Comparison of ENCODE assay signal across 8 cellular contexts in the genomic region with DNA sequence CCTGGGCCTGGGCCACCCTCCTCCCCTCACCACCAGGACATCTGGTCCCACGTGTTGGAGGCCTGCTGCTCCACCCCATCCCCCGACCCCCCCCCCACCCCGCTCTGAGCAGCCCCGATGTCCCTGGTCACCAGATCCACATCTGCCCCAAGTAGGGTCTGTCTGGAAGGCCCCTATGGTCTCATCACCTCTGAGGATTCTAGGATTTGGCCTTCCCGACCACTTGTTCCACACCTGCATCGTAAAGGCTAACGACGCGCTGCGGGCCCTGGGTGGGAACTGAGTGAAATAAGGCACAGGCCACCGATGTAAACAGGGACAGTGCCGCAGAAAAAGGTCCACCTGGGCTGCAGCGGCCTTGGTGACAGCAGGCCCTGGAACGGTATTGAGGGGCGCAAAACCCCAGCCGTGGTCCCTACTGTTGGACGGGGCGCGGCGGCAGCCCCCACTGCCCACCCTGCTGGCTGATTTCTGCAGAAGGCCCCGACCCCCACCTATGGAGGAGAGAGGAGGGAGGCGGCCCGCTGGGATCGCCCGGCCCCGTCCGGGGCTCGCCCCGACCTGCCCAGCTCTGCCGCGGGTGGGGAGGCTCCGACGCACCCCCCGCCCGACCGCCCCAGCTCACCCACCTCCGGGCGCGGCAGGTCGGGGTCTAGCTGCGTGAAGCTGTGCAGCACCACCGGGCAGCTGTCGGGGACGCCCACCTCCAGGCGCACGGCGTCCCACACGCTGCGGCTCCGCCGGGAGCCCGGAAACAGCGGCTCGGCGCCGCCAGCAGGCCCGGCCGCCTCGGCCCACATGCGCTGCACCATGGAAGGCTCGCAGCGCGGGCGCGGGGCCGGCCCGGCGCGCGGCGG. TPM values are rescaled to one million over a fixed set of nuclear protein-coding genes. Genes with fewer than 3 reads are reported as not detected.
DNase-seq lines count a peak whose midpoint lies in the region; ATAC-seq and TF ChIP-seq lines count a peak whose summit lies in the region.

No MANE protein-coding gene starts in this region.

- ATAC-seq in GM18858 (IDR thresholded peaks at IDR 0.05; ENCODE audit: unreplicated experiment), result peak; percentile 12
- ATAC-seq in HG02763 (IDR thresholded peaks at IDR 0.05; ENCODE audit: unreplicated experiment), result no peak

- H3K27ac ChIP-seq in A673 (ENCODE audit: low read depth, low read length, poor library complexity, severe bottlenecking) (peak overlapping the region; percentile 80), cingulate gyrus (ENCODE audit: low read depth, low read length) (peak overlapping the region; percentile 98), mucosa of rectum (ENCODE audit: low read depth in 2 of 2, low read length in 2 of 2) (peak overlapping the region; percentile 79 to 84)

- POLR2A ChIA-PET in A673 (lab: Charles Lee; ENCODE audit: low non-redundant PET), result no interaction called here

- no peaks in the 10 kb centered on the region for H3K36me3 ChIP-seq in A673 (ENCODE audit: insufficient read depth, low read length, poor library complexity, severe bottlenecking)
- no peaks in the 10 kb centered on the region for H3K36me3 ChIP-seq in mucosa of rectum (ENCODE audit: control insufficient read depth in 2 of 2, insufficient read depth in 2 of 2, low read length in 2 of 2)

- peak overlapping the region; percentile 63 to 87 for H3K9ac ChIP-seq in mucosa of rectum (ENCODE audit: low read depth in 1 of 2, low read length in 2 of 2)

- intact Hi-C loops in A673 (cut with micrococcal nuclease; ENCODE audit: unreplicated experiment), result loop anchor here (10.0 kb wide), 1 partner anchor 944 kb away; the partner anchor contains the start of gene BRD3

- TF ChIP-seq CTCF in A673 (conservative IDR thresholded peaks at IDR 0.05; ENCODE audit: low read depth, low read length), result no peak

- DNase-seq in A673 (ENCODE audit: low spot score) (peak; percentile 21), NCI-H2171 (lab: John Stamatoyannopoulos, UW) (peak; percentile 61), NCI-H446 treated with DMSO at 0.1 percent for 48 hours (lab: John Stamatoyannopoulos, UW) (no peak)
- no peak for DNase-seq in central memory CD4-positive, alpha-beta T cell

- CTCF ChIA-PET in A673 (lab: Charles Lee), result no interaction called here

- H3K27me3 ChIP-seq in A673 (replicated peaks; ENCODE audit: insufficient read depth, low read depth, low read length, poor library complexity) (no peaks in the 10 kb centered on the region), mucosa of rectum (ENCODE audit: control insufficient read depth in 2 of 2, insufficient read depth in 2 of 2, low read length in 2 of 2) (no peaks in the 10 kb centered on the region)

- H3K9me3 ChIP-seq in A673 (ENCODE audit: low read depth, low read length, poor library complexity, severe bottlenecking) (no peaks in the 10 kb centered on the region), mucosa of rectum (ENCODE audit: control insufficient read depth in 2 of 2, low read length in 2 of 2) (no peaks in the 10 kb centered on the region)

- BruUV-seq in A673 (replicated peaks; lab: Mats Ljungman, UMichigan), result no TSS peak

- peak overlapping the region; percentile 65 for H3K4me3 ChIP-seq in A673 (ENCODE audit: low read depth, low read length, poor library complexity, severe bottlenecking)
- peak overlapping the region; percentile 74 to 77 for H3K4me3 ChIP-seq in mucosa of rectum (ENCODE audit: low read length in 2 of 2)

- H3K4me1 ChIP-seq in A673 (ENCODE audit: insufficient read depth, low read length, poor library complexity, severe bottlenecking), result peaks cover 25% of the 10 kb centered on the region
- peaks cover 54 to 60% of the 10 kb centered on the region in 2 donors for H3K4me1 ChIP-seq in mucosa of rectum (ENCODE audit: control insufficient read depth in 2 of 2, insufficient read depth in 2 of 2, low read length in 2 of 2)

RNA-seq across cellular contexts. Expression of gene RALGDS, which starts 0.5 kb away (rescaled TPM):
- 40.1 and 42.3 TPM in 2 replicates for total RNA-seq in A673 (2021)

RNA-seq across cellular contexts. Expression of gene GBGT1, which starts 43.1 kb away (rescaled TPM):
- 1.8 and 2.6 TPM in 2 replicates for total RNA-seq in A673 (2021)

RNA-seq across cellular contexts. Expression of gene CEL, which starts 58.8 kb away (rescaled TPM):
- total RNA-seq in A673 (2021), result 2.8 and 3.4 TPM in 2 replicates

Comparison
In these comparisons a context has a peak if more than half of its experiments do, and no peak if none do; other contexts are left out.
1. DNase-seq: peak in A673 (single experiment) and NCI-H2171 (single experiment); none in central memory CD4-positive, alpha-beta T cell (single experiment) and NCI-H446 treated with DMSO at 0.1 percent for 48 hours (single experiment).
2. Peak in every context shown above with its lines, with median percentiles within 50 percentile points of each other: H3K27ac ChIP-seq.